Comparison of ENCODE assay signal across 1 cellular context in the genomic region with DNA sequence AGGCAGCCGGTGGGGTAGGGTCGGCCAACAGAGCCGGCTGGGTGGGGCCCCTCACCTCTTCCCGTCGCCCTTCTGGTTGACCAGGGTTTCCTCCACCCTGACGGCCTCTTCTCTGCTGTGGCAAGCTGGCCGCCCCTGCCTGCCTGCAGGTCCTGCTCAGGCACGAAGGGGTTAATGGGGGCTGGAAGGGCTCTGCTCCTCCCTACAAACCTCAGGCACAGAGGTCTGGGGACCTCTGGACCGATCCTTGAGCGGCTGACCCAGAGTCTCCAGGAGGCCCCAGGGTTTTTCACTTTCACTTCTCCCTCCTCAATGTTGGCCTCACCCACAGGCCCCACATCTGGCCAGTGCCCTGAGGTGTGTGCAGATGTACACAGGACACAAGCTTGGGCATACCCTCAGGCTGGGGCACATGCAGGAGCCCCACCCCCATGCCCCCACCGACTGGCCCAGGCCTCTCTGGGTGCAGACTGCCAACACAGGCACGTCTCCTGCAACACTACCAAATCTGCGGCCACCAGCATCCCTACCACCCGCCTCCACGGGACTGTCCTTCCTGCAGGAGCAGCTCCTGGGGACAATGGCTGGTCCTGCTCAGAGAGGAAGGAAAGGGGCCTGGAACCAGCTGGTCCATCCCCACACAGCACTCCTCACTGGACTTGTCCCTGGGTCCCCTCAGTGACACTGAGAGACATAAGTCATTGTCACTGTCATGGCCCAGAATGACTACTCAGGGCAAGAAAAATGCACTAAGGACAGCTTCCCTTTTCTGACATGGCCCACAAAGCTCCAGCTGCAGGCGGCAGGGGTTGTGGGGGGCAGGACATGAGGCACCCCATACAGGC.
TF ChIP-seq lines count a peak whose summit lies in the region.

No MANE protein-coding gene starts in this region.

TF ChIP-seq in IMR-90, 13 proteins besides CTCF, POLR2A, EP300 and RAD21:
- TF ChIP-seq SMC3 (IDR thresholded peaks at IDR 0.05; ENCODE audit: low read depth, low read length) (no peak), USF2 (IDR thresholded peaks at IDR 0.05; ENCODE audit: low read depth, low read length) (no peak), CHD1 (IDR thresholded peaks at IDR 0.05; ENCODE audit: low read depth, low read length) (no peak), RCOR1 (IDR thresholded peaks at IDR 0.05; ENCODE audit: insufficient replicate concordance, low read length) (no peak), FOS (IDR thresholded peaks at IDR 0.05; ENCODE audit: low read depth, low read length) (no peak), NFE2L2 (IDR thresholded peaks at IDR 0.05; ENCODE audit: low read depth, low read length) (no peak), MXI1 (IDR thresholded peaks at IDR 0.05; ENCODE audit: borderline replicate concordance, low read depth, low read length) (no peak), MAFK (IDR thresholded peaks at IDR 0.05; ENCODE audit: low read depth, low read length) (no peak), MAZ (IDR thresholded peaks at IDR 0.05; ENCODE audit: borderline replicate concordance, low read depth, low read length) (no peak), BHLHE40 (IDR thresholded peaks at IDR 0.05; ENCODE audit: low read depth, low read length) (no peak), ELK1 (IDR thresholded peaks at IDR 0.05; ENCODE audit: borderline replicate concordance, low read depth, low read length) (no peak), RFX5 (IDR thresholded peaks at IDR 0.05; ENCODE audit: low read depth, low read length) (no peak), CEBPB (IDR thresholded peaks at IDR 0.05; ENCODE audit: low read depth, low read length) (no peak)
